In genomic region chr6:149941583-149942460, GRCh38 we compare ENCODE assay signal across 8 cellular contexts. TPM values are rescaled to one million over a fixed set of nuclear protein-coding genes. Genes with fewer than 3 reads are reported as not detected.
DNase-seq lines count a peak whose midpoint lies in the region; ATAC-seq and TF ChIP-seq lines count a peak whose summit lies in the region.

ULBP2 (plus strand) TSS chr6:149942014; CDS start chr6:149942073, 59 bp downstream.

- DNase-seq in AG10803 (ENCODE audit: low read depth) (peak; percentile 95), HEK293T (ENCODE audit: extremely low spot score) (peak; percentile 94), NCI-H345 treated with DMSO at 0.1 percent for 48 hours (lab: John Stamatoyannopoulos, UW; ENCODE audit: unreplicated experiment) (peak; percentile 82), islet precursor cell (peak; percentile 91), spleen (peak; percentile 91)
- peak; percentile 71 for DNase-seq in activated CD4-positive, CD25-positive, alpha-beta regulatory T cell treated with anti-CD3 and anti-CD28 coated beads, Interleukin-2, amount 50 U/mL, for 72 hours
- peak; percentile 83 to 88 for DNase-seq in central memory CD8-positive, alpha-beta T cell (ENCODE audit: low spot score in 2 of 2)

- peaks cover 0 to 67% (median 54%) of the 10 kb centered on the region in 7 donors for H3K27me3 ChIP-seq in spleen (replicated peaks in 1 of 7)

- 0 out of 2 replicates have a peak, but pooled peaks have one; percentile 4 for TF ChIP-seq CTCF in AG10803 (conservative IDR thresholded peaks at IDR 0.05; ENCODE audit: low read length)
- no peak for TF ChIP-seq CTCF in spleen (IDR thresholded peaks at IDR 0.05 in 8 of 11, conservative IDR thresholded peaks at IDR 0.05 in 3 of 11)

- H3K9me3 ChIP-seq in spleen, result no peaks in the 10 kb centered on the region

- peak within 1 kb of the TSS; percentile 87 for H3K4me3 Mint-ChIP-seq in central memory CD8-positive, alpha-beta T cell

- POLR2A ChIA-PET in HEK293T (lab: Yijun Ruan, JAX), result no interaction called here

- CTCF ChIA-PET in HEK293T (lab: Yijun Ruan, JAX), result interaction anchor here (1.0 kb wide), 1 partner anchor 129 kb away, joined by 3 read pairs; no protein-coding TSS in a partner anchor

- H3K4me1 ChIP-seq in spleen, result peaks cover 11 to 47% (median 34%) of the 10 kb centered on the region in 6 donors

- H3K27ac ChIP-seq in spleen, result peak within 1 kb of the TSS in 1 of 8 donors; percentile 19

- H3K9me3 Mint-ChIP-seq in central memory CD8-positive, alpha-beta T cell, result no peaks in the 10 kb centered on the region

- no peaks in the 10 kb centered on the region for H3K36me3 ChIP-seq in spleen

- WGBS in spleen, 5 donors, result 1 to 2% (median 2%) methylated on average over 52 to 62 of the region's 62 CpGs

- H3K4me3 ChIP-seq in AG10803 (ENCODE audit: low read length) (peak within 1 kb of the TSS; percentile 83), spleen (peak within 1 kb of the TSS; percentile 25 to 74 (median 51))

- H3K27ac Mint-ChIP-seq in central memory CD8-positive, alpha-beta T cell (ENCODE audit: low read depth), result peak within 1 kb of the TSS; percentile 64

- peaks cover 40% of the 10 kb centered on the region for H3K27me3 Mint-ChIP-seq in central memory CD8-positive, alpha-beta T cell

- intact Hi-C loops in spleen (cut with DNase I; ENCODE audit: low total_unique reads), result no loop called here

- H3K36me3 Mint-ChIP-seq in central memory CD8-positive, alpha-beta T cell (ENCODE audit: insufficient read depth), result peaks cover 19% of the 10 kb centered on the region

- no peak for TF ChIP-seq POLR2A in spleen (IDR thresholded peaks at IDR 0.05)

- peak; percentile 87 for ATAC-seq in central memory CD8-positive, alpha-beta T cell (replicated peaks; ENCODE audit: extremely low read depth, poor library complexity, severe bottlenecking)
- no peak for ATAC-seq in GM21515 (IDR thresholded peaks at IDR 0.05; ENCODE audit: unreplicated experiment)

- peaks cover 26% of the 10 kb centered on the region for H3K4me1 Mint-ChIP-seq in central memory CD8-positive, alpha-beta T cell

TF ChIP-seq in HEK293T, 16 proteins besides CTCF, POLR2A, EP300 and RAD21:
- TF ChIP-seq CTBP1 (IDR thresholded peaks at IDR 0.05; ENCODE audit: borderline replicate concordance) (no peak), PKNOX1 (IDR thresholded peaks at IDR 0.05) (peak; percentile 88), L3MBTL2 (conservative IDR thresholded peaks at IDR 0.05) (peak; percentile 93)

RNA-seq across cellular contexts. Expression of gene ULBP2, which starts in this region (rescaled TPM):
- total RNA-seq in spleen, result not detected
- polyA plus RNA-seq in spleen, result under 1 TPM; 0.10 to 0.30 (median 0.20) TPM

Comparison
In these comparisons a context has a peak if more than half of its experiments do, and no peak if none do; other contexts are left out.
1. Peak in DNase-seq and H3K4me3 ChIP-seq in spleen; RNA of the gene not detected or under 1 TPM.